In the genomic region with DNA sequence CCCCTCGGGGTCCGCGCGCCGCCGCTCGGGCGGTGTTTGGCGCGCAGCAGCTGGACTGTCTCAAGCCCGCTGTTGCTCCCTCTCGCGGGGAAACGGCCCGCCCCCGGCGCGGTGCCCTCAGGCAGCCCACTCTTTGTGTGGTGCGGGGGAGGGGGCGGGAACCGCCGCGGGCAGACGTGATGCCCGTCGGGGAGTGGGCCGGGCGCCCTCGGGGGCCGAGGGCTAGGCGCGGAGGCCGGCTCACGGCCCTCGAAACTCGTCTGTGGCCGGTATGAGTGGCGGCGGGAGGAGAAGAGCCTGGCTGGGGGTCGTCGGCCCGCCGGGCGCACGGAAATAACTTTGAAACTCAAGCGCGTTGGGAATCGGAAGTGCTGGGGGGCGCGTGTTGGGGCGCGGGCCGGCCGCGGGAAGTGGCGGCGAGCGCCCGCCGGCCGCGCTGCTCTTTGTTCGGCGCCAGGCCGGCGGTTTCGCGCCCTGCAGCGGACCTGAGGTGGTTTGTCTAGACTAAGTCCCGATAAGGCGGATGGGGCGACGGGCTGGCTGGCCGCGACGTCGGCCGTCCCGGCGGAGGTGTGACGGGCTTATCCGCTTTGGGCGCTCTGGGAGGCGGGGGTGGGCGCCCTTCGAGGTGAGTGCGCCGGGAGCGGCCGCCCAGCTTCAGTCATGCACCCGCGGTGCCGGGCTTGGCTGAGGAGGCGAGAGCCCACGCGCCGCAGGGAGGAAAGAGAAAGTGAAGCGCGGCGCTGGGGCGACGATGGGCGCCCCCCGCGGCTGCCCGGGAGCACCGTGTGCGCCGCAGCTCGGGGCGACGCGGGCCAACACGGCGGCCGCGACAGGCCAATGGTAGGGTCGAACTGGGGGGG, we compare ENCODE assay signal across 1 cellular context.
TF ChIP-seq lines count a peak whose summit lies in the region.

No MANE protein-coding gene starts in this region.

TF ChIP-seq in HepG2, 621 proteins besides CTCF, POLR2A, EP300 and RAD21 (continued from another document and continues in another):
- TF ChIP-seq, protein P1, sequence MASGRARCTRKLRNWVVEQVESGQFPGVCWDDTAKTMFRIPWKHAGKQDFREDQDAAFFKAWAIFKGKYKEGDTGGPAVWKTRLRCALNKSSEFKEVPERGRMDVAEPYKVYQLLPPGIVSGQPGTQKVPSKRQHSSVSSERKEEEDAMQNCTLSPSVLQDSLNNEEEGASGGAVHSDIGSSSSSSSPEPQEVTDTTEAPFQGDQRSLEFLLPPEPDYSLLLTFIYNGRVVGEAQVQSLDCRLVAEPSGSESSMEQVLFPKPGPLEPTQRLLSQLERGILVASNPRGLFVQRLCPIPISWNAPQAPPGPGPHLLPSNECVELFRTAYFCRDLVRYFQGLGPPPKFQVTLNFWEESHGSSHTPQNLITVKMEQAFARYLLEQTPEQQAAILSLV (CRISPR knock-in tag; IDR thresholded peaks at IDR 0.05; ENCODE audit: borderline replicate concordance) = no peak
- TF ChIP-seq, protein P2, sequence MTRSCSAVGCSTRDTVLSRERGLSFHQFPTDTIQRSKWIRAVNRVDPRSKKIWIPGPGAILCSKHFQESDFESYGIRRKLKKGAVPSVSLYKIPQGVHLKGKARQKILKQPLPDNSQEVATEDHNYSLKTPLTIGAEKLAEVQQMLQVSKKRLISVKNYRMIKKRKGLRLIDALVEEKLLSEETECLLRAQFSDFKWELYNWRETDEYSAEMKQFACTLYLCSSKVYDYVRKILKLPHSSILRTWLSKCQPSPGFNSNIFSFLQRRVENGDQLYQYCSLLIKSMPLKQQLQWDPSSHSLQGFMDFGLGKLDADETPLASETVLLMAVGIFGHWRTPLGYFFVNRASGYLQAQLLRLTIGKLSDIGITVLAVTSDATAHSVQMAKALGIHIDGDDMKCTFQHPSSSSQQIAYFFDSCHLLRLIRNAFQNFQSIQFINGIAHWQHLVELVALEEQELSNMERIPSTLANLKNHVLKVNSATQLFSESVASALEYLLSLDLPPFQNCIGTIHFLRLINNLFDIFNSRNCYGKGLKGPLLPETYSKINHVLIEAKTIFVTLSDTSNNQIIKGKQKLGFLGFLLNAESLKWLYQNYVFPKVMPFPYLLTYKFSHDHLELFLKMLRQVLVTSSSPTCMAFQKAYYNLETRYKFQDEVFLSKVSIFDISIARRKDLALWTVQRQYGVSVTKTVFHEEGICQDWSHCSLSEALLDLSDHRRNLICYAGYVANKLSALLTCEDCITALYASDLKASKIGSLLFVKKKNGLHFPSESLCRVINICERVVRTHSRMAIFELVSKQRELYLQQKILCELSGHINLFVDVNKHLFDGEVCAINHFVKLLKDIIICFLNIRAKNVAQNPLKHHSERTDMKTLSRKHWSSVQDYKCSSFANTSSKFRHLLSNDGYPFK (CRISPR knock-in tag; IDR thresholded peaks at IDR 0.05; ENCODE audit: borderline replicate concordance) = no peak
- no peak for TF ChIP-seq SPEN (CRISPR knock-in tag; IDR thresholded peaks at IDR 0.05; ENCODE audit: low read depth)
- no peak for TF ChIP-seq ZBTB1 (CRISPR knock-in tag; IDR thresholded peaks at IDR 0.05; ENCODE audit: borderline replicate concordance)
- TF ChIP-seq ZNF7 (CRISPR knock-in tag; IDR thresholded peaks at IDR 0.05) = no peak; the same call in 1 of the 2 replicates
- TF ChIP-seq ZNF10 (CRISPR knock-in tag; IDR thresholded peaks at IDR 0.05; ENCODE audit: borderline replicate concordance, low read depth) = no peak
- 0 out of 2 replicates have a peak, but pooled peaks have one; percentile 30 for TF ChIP-seq HNRNPL (IDR thresholded peaks at IDR 0.05; ENCODE audit: low read depth, low read length)
- no peak; the same call in 1 of the 2 replicates for TF ChIP-seq ZNF788 (CRISPR knock-in tag; IDR thresholded peaks at IDR 0.05; ENCODE audit: borderline replicate concordance)
- no peak; the same call in 1 of the 2 replicates for TF ChIP-seq ZFY (CRISPR knock-in tag; IDR thresholded peaks at IDR 0.05)
- TF ChIP-seq FOXO1 (CRISPR knock-in tag; IDR thresholded peaks at IDR 0.05) = no peak
- no peak for TF ChIP-seq SATB2 (CRISPR knock-in tag; IDR thresholded peaks at IDR 0.05)
- TF ChIP-seq ZSCAN29 (CRISPR knock-in tag; conservative IDR thresholded peaks at IDR 0.05) = no peak
- no peak for TF ChIP-seq GTF3A (CRISPR knock-in tag; conservative IDR thresholded peaks at IDR 0.05)
- TF ChIP-seq, protein P3, sequence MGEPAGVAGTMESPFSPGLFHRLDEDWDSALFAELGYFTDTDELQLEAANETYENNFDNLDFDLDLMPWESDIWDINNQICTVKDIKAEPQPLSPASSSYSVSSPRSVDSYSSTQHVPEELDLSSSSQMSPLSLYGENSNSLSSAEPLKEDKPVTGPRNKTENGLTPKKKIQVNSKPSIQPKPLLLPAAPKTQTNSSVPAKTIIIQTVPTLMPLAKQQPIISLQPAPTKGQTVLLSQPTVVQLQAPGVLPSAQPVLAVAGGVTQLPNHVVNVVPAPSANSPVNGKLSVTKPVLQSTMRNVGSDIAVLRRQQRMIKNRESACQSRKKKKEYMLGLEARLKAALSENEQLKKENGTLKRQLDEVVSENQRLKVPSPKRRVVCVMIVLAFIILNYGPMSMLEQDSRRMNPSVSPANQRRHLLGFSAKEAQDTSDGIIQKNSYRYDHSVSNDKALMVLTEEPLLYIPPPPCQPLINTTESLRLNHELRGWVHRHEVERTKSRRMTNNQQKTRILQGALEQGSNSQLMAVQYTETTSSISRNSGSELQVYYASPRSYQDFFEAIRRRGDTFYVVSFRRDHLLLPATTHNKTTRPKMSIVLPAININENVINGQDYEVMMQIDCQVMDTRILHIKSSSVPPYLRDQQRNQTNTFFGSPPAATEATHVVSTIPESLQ (CRISPR knock-in tag; conservative IDR thresholded peaks at IDR 0.05) = no peak
- TF ChIP-seq BHLHE40 (IDR thresholded peaks at IDR 0.05; ENCODE audit: low read length) = no peak
- no peak for TF ChIP-seq NCOA2 (CRISPR knock-in tag; IDR thresholded peaks at IDR 0.05)
- no peak for TF ChIP-seq ZNF143 (CRISPR knock-in tag; IDR thresholded peaks at IDR 0.05)
- no peak for TF ChIP-seq ZNF552 (CRISPR knock-in tag; IDR thresholded peaks at IDR 0.05; ENCODE audit: borderline replicate concordance)
- TF ChIP-seq GPN1 (CRISPR knock-in tag; IDR thresholded peaks at IDR 0.05; ENCODE audit: borderline replicate concordance) = no peak
- no peak for TF ChIP-seq FOXP1 (IDR thresholded peaks at IDR 0.05)
- TF ChIP-seq FOXP1 (CRISPR knock-in tag; IDR thresholded peaks at IDR 0.05) = no peak
- TF ChIP-seq TCF7L2 (IDR thresholded peaks at IDR 0.05; ENCODE audit: low read depth, low read length) = no peak
- TF ChIP-seq, protein P4, sequence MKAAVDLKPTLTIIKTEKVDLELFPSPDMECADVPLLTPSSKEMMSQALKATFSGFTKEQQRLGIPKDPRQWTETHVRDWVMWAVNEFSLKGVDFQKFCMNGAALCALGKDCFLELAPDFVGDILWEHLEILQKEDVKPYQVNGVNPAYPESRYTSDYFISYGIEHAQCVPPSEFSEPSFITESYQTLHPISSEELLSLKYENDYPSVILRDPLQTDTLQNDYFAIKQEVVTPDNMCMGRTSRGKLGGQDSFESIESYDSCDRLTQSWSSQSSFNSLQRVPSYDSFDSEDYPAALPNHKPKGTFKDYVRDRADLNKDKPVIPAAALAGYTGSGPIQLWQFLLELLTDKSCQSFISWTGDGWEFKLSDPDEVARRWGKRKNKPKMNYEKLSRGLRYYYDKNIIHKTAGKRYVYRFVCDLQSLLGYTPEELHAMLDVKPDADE (CRISPR knock-in tag; IDR thresholded peaks at IDR 0.05) = no peak
- TF ChIP-seq JDP2 (CRISPR knock-in tag; IDR thresholded peaks at IDR 0.05; ENCODE audit: borderline replicate concordance) = no peak
- no peak for TF ChIP-seq ZNF839 (CRISPR knock-in tag; IDR thresholded peaks at IDR 0.05; ENCODE audit: borderline replicate concordance)
- TF ChIP-seq STAG1 (CRISPR knock-in tag; IDR thresholded peaks at IDR 0.05) = no peak
- TF ChIP-seq KDM1A (CRISPR knock-in tag; IDR thresholded peaks at IDR 0.05) = no peak
- no peak for TF ChIP-seq ZNF598 (CRISPR knock-in tag; IDR thresholded peaks at IDR 0.05; ENCODE audit: borderline replicate concordance)
- TF ChIP-seq NCOA1 (CRISPR knock-in tag; IDR thresholded peaks at IDR 0.05) = peak; percentile 86; the same call in 1 of the 2 replicates
- no peak for TF ChIP-seq ZNF724P (CRISPR knock-in tag; IDR thresholded peaks at IDR 0.05; ENCODE audit: borderline replicate concordance)
- TF ChIP-seq, protein P5, sequence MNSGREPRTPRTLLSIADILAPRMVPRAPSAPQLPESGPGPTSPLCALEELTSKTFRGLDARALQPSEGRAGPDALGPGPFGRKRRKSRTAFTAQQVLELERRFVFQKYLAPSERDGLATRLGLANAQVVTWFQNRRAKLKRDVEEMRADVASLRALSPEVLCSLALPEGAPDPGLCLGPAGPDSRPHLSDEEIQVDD (CRISPR knock-in tag; IDR thresholded peaks at IDR 0.05; ENCODE audit: borderline replicate concordance) = no peak
- TF ChIP-seq ZNF230 (CRISPR knock-in tag; IDR thresholded peaks at IDR 0.05) = no peak; the same call in 1 of the 2 replicates
- no peak for TF ChIP-seq ZNF615 (CRISPR knock-in tag; IDR thresholded peaks at IDR 0.05; ENCODE audit: borderline replicate concordance)
- TF ChIP-seq HNRNPUL1 (IDR thresholded peaks at IDR 0.05; ENCODE audit: low read depth, low read length) = no peak
- TF ChIP-seq, protein P6, sequence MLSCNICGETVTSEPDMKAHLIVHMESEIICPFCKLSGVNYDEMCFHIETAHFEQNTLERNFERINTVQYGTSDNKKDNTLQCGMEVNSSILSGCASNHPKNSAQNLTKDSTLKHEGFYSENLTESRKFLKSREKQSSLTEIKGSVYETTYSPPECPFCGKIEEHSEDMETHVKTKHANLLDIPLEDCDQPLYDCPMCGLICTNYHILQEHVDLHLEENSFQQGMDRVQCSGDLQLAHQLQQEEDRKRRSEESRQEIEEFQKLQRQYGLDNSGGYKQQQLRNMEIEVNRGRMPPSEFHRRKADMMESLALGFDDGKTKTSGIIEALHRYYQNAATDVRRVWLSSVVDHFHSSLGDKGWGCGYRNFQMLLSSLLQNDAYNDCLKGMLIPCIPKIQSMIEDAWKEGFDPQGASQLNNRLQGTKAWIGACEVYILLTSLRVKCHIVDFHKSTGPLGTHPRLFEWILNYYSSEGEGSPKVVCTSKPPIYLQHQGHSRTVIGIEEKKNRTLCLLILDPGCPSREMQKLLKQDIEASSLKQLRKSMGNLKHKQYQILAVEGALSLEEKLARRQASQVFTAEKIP (CRISPR knock-in tag; IDR thresholded peaks at IDR 0.05; ENCODE audit: borderline replicate concordance) = no peak
- TF ChIP-seq, protein P7, sequence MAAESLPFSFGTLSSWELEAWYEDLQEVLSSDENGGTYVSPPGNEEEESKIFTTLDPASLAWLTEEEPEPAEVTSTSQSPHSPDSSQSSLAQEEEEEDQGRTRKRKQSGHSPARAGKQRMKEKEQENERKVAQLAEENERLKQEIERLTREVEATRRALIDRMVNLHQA (CRISPR knock-in tag; IDR thresholded peaks at IDR 0.05) = no peak
- no peak for TF ChIP-seq MAFG (CRISPR knock-in tag; IDR thresholded peaks at IDR 0.05)
- no peak for TF ChIP-seq MED8 (CRISPR knock-in tag; IDR thresholded peaks at IDR 0.05; ENCODE audit: insufficient replicate concordance)
- TF ChIP-seq, protein P8, sequence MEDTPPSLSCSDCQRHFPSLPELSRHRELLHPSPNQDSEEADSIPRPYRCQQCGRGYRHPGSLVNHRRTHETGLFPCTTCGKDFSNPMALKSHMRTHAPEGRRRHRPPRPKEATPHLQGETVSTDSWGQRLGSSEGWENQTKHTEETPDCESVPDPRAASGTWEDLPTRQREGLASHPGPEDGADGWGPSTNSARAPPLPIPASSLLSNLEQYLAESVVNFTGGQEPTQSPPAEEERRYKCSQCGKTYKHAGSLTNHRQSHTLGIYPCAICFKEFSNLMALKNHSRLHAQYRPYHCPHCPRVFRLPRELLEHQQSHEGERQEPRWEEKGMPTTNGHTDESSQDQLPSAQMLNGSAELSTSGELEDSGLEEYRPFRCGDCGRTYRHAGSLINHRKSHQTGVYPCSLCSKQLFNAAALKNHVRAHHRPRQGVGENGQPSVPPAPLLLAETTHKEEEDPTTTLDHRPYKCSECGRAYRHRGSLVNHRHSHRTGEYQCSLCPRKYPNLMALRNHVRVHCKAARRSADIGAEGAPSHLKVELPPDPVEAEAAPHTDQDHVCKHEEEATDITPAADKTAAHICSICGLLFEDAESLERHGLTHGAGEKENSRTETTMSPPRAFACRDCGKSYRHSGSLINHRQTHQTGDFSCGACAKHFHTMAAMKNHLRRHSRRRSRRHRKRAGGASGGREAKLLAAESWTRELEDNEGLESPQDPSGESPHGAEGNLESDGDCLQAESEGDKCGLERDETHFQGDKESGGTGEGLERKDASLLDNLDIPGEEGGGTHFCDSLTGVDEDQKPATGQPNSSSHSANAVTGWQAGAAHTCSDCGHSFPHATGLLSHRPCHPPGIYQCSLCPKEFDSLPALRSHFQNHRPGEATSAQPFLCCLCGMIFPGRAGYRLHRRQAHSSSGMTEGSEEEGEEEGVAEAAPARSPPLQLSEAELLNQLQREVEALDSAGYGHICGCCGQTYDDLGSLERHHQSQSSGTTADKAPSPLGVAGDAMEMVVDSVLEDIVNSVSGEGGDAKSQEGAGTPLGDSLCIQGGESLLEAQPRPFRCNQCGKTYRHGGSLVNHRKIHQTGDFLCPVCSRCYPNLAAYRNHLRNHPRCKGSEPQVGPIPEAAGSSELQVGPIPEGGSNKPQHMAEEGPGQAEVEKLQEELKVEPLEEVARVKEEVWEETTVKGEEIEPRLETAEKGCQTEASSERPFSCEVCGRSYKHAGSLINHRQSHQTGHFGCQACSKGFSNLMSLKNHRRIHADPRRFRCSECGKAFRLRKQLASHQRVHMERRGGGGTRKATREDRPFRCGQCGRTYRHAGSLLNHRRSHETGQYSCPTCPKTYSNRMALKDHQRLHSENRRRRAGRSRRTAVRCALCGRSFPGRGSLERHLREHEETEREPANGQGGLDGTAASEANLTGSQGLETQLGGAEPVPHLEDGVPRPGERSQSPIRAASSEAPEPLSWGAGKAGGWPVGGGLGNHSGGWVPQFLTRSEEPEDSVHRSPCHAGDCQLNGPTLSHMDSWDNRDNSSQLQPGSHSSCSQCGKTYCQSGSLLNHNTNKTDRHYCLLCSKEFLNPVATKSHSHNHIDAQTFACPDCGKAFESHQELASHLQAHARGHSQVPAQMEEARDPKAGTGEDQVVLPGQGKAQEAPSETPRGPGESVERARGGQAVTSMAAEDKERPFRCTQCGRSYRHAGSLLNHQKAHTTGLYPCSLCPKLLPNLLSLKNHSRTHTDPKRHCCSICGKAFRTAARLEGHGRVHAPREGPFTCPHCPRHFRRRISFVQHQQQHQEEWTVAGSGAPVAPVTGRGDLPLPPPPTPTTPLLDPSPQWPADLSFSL (CRISPR knock-in tag; IDR thresholded peaks at IDR 0.05) = no peak
- no peak for TF ChIP-seq DNMT3B (CRISPR knock-in tag; conservative IDR thresholded peaks at IDR 0.05)
- TF ChIP-seq PITX1 (CRISPR knock-in tag; IDR thresholded peaks at IDR 0.05) = no peak
- no peak for TF ChIP-seq MTA3 (CRISPR knock-in tag; IDR thresholded peaks at IDR 0.05)
- TF ChIP-seq NR3C1 (CRISPR knock-in tag; IDR thresholded peaks at IDR 0.05) = no peak
- TF ChIP-seq ZNF792 (CRISPR knock-in tag; IDR thresholded peaks at IDR 0.05) = no peak; the same call in 1 of the 2 replicates
- no peak for TF ChIP-seq KAT2B (IDR thresholded peaks at IDR 0.05; ENCODE audit: borderline replicate concordance, low read depth, low read length)
- TF ChIP-seq ZNF605 (CRISPR knock-in tag; IDR thresholded peaks at IDR 0.05) = no peak; the same call in 1 of the 2 replicates
- no peak for TF ChIP-seq BRCA1 (CRISPR knock-in tag; IDR thresholded peaks at IDR 0.05)
- no peak for TF ChIP-seq MEIS1 (CRISPR knock-in tag; IDR thresholded peaks at IDR 0.05; ENCODE audit: borderline replicate concordance)
- no peak for TF ChIP-seq HDAC1 (CRISPR knock-in tag; IDR thresholded peaks at IDR 0.05)
- peak; percentile 72; the same call in 1 of the 2 replicates for TF ChIP-seq ZNF224 (CRISPR knock-in tag; IDR thresholded peaks at IDR 0.05)
